ENCODE assay signal across 21 cellular contexts in the genomic region with DNA sequence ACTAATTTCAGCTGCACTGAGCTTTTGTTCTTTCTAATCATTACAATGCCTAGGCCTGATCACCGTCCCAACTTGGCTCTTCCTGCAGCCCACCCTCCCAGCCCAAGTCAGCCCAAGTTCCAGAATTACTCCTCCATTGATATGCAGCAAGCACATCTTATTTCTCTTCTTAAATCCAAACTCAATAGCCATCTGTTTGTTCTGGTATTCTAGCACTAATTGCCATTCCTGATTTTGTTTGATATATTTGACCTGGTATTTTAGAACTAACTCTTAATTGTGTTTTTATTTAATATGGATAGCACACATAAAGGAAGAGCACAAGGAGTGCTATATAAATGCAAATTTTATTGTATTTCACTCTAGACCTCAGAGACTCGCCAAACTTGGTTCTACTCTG.
"Had no signal": no experiment of that assay in that cellular context is flagged by ENCODE, and none has a peak within 500 bp of the region (broad histone marks: within the 10 kb centered on the region; RNA-seq: fewer than 3 reads in every experiment).

No MANE protein-coding gene starts in this region.

- H3K36me3 ChIP-seq: breast epithelium had no signal

- H3K4me1 ChIP-seq: breast epithelium had no signal

- ATAC-seq: activated CD8-positive, alpha-beta memory T cell treated with anti-CD3 and anti-CD28 coated beads, Interleukin-2, amount 10 ng/mL, durations not matched to agents 7 days and 5 days; T-helper 17 cell had no signal

- H3K9me3 ChIP-seq: breast epithelium had no signal

- H3K4me3 ChIP-seq: breast epithelium had no signal

- H3K27me3 ChIP-seq: breast epithelium had no signal

- H3K27ac ChIP-seq: breast epithelium had no signal

- DNase-seq: activated B cell treated with CpG ODN at 0.5 μM for 24 hours; activated CD4-positive, alpha-beta T cell treated with anti-CD3 and anti-CD28 coated beads for 1 hour; activated CD4-positive, alpha-beta T cell treated with anti-CD3 and anti-CD28 coated beads, Interleukin-2, amount 10 ng/mL, durations not matched to agents 24 days and 14 days; activated CD4-positive, alpha-beta T cell treated with anti-CD3 and anti-CD28 coated beads, Interleukin-2, amount 50 U/mL, for 48 hours; activated CD8-positive, alpha-beta memory T cell treated with anti-CD3 and anti-CD28 coated beads, Interleukin-2, amount 10 ng/mL, durations not matched to agents 7 days and 5 days; activated effector memory CD4-positive, alpha-beta T cell treated with Interleukin-2 at 50 U/mL for 16 hours; activated naive CD4-positive, alpha-beta T cell; activated T-cell treated with anti-CD3 and anti-CD28 coated beads, Interleukin-2, amount 50 U/mL, for 24 hours; aorta; caudate nucleus; MV-4-11; NCI-H1092 treated with DMSO at 0.1 percent for 48 hours; NCI-H1436; NCI-H1694 treated with DMSO at 0.1 percent for 48 hours; NCI-H2081; NCI-H510A treated with DMSO at 0.1 percent for 48 hours; NCI-H69; SHP77; T-helper 17 cell; T-helper 9 cell had no signal
